In the genomic region with DNA sequence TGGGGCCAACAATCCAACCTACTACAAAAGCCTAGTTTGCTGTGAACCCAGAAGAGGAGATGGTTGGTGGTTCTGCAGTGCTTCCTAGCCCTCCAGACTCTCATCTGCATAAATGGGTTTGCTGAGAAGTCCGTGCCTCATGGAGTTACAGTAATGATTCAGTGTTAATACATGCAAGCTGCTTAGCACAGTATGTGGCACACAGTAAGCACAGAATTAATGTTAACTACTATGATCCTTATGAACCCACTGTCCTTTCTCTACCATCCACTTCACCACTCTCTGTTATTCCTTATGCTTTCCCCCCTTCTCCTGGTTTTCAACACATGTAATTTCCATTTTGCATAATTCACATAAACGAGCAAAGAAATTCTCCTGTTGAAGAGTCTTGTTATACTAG, we compare ENCODE assay signal across 1 cellular context.
TF ChIP-seq lines count a peak whose summit lies in the region.

No MANE protein-coding gene starts in this region.

TF ChIP-seq in HepG2, 621 proteins besides CTCF, POLR2A, EP300 and RAD21:
- no peak for TF ChIP-seq ZC3H4 (CRISPR knock-in tag; IDR thresholded peaks at IDR 0.05; ENCODE audit: borderline replicate concordance)
- TF ChIP-seq, protein P1, sequence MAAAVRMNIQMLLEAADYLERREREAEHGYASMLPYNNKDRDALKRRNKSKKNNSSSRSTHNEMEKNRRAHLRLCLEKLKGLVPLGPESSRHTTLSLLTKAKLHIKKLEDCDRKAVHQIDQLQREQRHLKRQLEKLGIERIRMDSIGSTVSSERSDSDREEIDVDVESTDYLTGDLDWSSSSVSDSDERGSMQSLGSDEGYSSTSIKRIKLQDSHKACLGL (CRISPR knock-in tag; IDR thresholded peaks at IDR 0.05) = no peak
- no peak for TF ChIP-seq REL (CRISPR knock-in tag; conservative IDR thresholded peaks at IDR 0.05)
- TF ChIP-seq STAT5B (CRISPR knock-in tag; IDR thresholded peaks at IDR 0.05) = no peak
- TF ChIP-seq, protein P2, sequence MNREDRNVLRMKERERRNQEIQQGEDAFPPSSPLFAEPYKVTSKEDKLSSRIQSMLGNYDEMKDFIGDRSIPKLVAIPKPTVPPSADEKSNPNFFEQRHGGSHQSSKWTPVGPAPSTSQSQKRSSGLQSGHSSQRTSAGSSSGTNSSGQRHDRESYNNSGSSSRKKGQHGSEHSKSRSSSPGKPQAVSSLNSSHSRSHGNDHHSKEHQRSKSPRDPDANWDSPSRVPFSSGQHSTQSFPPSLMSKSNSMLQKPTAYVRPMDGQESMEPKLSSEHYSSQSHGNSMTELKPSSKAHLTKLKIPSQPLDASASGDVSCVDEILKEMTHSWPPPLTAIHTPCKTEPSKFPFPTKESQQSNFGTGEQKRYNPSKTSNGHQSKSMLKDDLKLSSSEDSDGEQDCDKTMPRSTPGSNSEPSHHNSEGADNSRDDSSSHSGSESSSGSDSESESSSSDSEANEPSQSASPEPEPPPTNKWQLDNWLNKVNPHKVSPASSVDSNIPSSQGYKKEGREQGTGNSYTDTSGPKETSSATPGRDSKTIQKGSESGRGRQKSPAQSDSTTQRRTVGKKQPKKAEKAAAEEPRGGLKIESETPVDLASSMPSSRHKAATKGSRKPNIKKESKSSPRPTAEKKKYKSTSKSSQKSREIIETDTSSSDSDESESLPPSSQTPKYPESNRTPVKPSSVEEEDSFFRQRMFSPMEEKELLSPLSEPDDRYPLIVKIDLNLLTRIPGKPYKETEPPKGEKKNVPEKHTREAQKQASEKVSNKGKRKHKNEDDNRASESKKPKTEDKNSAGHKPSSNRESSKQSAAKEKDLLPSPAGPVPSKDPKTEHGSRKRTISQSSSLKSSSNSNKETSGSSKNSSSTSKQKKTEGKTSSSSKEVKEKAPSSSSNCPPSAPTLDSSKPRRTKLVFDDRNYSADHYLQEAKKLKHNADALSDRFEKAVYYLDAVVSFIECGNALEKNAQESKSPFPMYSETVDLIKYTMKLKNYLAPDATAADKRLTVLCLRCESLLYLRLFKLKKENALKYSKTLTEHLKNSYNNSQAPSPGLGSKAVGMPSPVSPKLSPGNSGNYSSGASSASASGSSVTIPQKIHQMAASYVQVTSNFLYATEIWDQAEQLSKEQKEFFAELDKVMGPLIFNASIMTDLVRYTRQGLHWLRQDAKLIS (CRISPR knock-in tag; IDR thresholded peaks at IDR 0.05) = no peak
- TF ChIP-seq, protein P3, sequence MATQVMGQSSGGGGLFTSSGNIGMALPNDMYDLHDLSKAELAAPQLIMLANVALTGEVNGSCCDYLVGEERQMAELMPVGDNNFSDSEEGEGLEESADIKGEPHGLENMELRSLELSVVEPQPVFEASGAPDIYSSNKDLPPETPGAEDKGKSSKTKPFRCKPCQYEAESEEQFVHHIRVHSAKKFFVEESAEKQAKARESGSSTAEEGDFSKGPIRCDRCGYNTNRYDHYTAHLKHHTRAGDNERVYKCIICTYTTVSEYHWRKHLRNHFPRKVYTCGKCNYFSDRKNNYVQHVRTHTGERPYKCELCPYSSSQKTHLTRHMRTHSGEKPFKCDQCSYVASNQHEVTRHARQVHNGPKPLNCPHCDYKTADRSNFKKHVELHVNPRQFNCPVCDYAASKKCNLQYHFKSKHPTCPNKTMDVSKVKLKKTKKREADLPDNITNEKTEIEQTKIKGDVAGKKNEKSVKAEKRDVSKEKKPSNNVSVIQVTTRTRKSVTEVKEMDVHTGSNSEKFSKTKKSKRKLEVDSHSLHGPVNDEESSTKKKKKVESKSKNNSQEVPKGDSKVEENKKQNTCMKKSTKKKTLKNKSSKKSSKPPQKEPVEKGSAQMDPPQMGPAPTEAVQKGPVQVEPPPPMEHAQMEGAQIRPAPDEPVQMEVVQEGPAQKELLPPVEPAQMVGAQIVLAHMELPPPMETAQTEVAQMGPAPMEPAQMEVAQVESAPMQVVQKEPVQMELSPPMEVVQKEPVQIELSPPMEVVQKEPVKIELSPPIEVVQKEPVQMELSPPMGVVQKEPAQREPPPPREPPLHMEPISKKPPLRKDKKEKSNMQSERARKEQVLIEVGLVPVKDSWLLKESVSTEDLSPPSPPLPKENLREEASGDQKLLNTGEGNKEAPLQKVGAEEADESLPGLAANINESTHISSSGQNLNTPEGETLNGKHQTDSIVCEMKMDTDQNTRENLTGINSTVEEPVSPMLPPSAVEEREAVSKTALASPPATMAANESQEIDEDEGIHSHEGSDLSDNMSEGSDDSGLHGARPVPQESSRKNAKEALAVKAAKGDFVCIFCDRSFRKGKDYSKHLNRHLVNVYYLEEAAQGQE (IDR thresholded peaks at IDR 0.05; ENCODE audit: borderline replicate concordance in 1 of 2, low read depth in 1 of 2, low read length in 2 of 2) = no peak
- TF ChIP-seq ZNF451 (CRISPR knock-in tag; IDR thresholded peaks at IDR 0.05) = no peak
- TF ChIP-seq ZNF652 (CRISPR knock-in tag; IDR thresholded peaks at IDR 0.05; ENCODE audit: borderline replicate concordance, low read depth) = no peak
- TF ChIP-seq, protein P4, sequence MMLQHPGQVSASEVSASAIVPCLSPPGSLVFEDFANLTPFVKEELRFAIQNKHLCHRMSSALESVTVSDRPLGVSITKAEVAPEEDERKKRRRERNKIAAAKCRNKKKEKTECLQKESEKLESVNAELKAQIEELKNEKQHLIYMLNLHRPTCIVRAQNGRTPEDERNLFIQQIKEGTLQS (CRISPR knock-in tag; IDR thresholded peaks at IDR 0.05) = no peak
- no peak for TF ChIP-seq HMGA1 (CRISPR knock-in tag; conservative IDR thresholded peaks at IDR 0.05)
- no peak for TF ChIP-seq SUZ12 (IDR thresholded peaks at IDR 0.05; ENCODE audit: low read depth, low read length)
- TF ChIP-seq HOXA9 (CRISPR knock-in tag; IDR thresholded peaks at IDR 0.05; ENCODE audit: borderline replicate concordance) = no peak
- TF ChIP-seq RXRA (CRISPR knock-in tag; IDR thresholded peaks at IDR 0.05) = no peak
- TF ChIP-seq, protein P5, sequence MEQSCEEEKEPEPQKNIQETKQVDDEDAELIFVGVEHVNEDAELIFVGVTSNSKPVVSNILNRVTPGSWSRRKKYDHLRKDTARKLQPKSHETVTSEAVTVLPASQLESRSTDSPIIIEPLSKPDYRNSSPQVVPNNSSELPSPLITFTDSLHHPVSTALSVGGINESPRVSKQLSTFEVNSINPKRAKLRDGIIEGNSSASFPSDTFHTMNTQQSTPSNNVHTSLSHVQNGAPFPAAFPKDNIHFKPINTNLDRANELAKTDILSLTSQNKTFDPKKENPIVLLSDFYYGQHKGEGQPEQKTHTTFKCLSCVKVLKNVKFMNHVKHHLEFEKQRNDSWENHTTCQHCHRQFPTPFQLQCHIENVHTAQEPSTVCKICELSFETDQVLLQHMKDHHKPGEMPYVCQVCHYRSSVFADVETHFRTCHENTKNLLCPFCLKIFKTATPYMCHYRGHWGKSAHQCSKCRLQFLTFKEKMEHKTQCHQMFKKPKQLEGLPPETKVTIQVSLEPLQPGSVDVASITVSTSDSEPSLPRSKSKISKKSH (CRISPR knock-in tag; IDR thresholded peaks at IDR 0.05; ENCODE audit: borderline replicate concordance) = no peak
- TF ChIP-seq, protein P6, sequence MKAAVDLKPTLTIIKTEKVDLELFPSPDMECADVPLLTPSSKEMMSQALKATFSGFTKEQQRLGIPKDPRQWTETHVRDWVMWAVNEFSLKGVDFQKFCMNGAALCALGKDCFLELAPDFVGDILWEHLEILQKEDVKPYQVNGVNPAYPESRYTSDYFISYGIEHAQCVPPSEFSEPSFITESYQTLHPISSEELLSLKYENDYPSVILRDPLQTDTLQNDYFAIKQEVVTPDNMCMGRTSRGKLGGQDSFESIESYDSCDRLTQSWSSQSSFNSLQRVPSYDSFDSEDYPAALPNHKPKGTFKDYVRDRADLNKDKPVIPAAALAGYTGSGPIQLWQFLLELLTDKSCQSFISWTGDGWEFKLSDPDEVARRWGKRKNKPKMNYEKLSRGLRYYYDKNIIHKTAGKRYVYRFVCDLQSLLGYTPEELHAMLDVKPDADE (CRISPR knock-in tag; IDR thresholded peaks at IDR 0.05) = no peak
- TF ChIP-seq HES4 (CRISPR knock-in tag; IDR thresholded peaks at IDR 0.05; ENCODE audit: borderline replicate concordance) = no peak
